21 cellular contexts compared by ENCODE assay signal in genomic region chr4:128865132-128865531, GRCh38.
"Had no signal": no experiment of that assay in that cellular context is flagged by ENCODE, and none has a peak within 500 bp of the region (broad histone marks: within the 10 kb centered on the region; RNA-seq: fewer than 3 reads in every experiment).

No MANE protein-coding gene starts in this region.

- ATAC-seq: activated T-helper 17 cell treated with anti-CD3 and anti-CD28 coated beads, Interleukin-2, amount 50 U/mL, for 72 hours; lower lobe of right lung; stimulated activated naive CD8-positive, alpha-beta T cell treated with anti-CD3 and anti-CD28 coated beads, Interleukin-15, Interleukin-2, amounts not matched to agents 100 U/mL and 50 U/mL, for 24 hours had no signal

- H3K27ac Mint-ChIP-seq: nephron, progenitor cell of endocrine pancreas had no signal

- H3K27ac ChIP-seq: brain microvascular endothelial cell, lower lobe of right lung, suprapubic skin, transverse colon, uterus had no signal

- H3K4me3 Mint-ChIP-seq: activated T-helper 17 cell treated with anti-CD3 and anti-CD28 coated beads, Interleukin-2, amount 50 U/mL, for 72 hours; nephron had no signal

- H3K27me3 ChIP-seq: brain microvascular endothelial cell, suprapubic skin, transverse colon, uterus had no signal

- H3K9me3 Mint-ChIP-seq: activated T-helper 17 cell treated with anti-CD3 and anti-CD28 coated beads, Interleukin-2, amount 50 U/mL, for 72 hours; nephron had no signal

- H3K4me1 ChIP-seq: uterus had no signal

- H3K9me3 ChIP-seq: lower lobe of right lung, suprapubic skin, transverse colon, uterus had no signal

- DNase-seq: activated CD4-positive, alpha-beta T cell treated with anti-CD3 and anti-CD28 coated beads, Interleukin-2, amount 50 U/mL, for 4 hours; activated naive CD4-positive, alpha-beta T cell; aorta; brain microvascular endothelial cell; cortex of kidney; erythroblast; hypothalamus; lower lobe of right lung; occipital lobe; stimulated activated naive CD8-positive, alpha-beta T cell treated with anti-CD3 and anti-CD28 coated beads, Interleukin-15, Interleukin-2, amounts not matched to agents 100 U/mL and 50 U/mL, for 24 hours; T-helper 1 cell; T1000; transverse colon; uterus had no signal

- FAIRE-seq: endometrium, frontal cortex, keratinocyte had no signal

- H3K4me3 ChIP-seq: lower lobe of right lung, suprapubic skin, transverse colon, uterus had no signal

- H3K27me3 Mint-ChIP-seq: activated T-helper 17 cell treated with anti-CD3 and anti-CD28 coated beads, Interleukin-2, amount 50 U/mL, for 72 hours; progenitor cell of endocrine pancreas had no signal
